Comparison of ENCODE assay signal across 12 cellular contexts in genomic region chr3:12224181-12225147, GRCh38.
A peak's percentile ranks its signal among the peaks of the same experiment; 100 is the strongest.
DNase-seq lines count a peak whose midpoint lies in the region; ATAC-seq and TF ChIP-seq lines count a peak whose summit lies in the region.
"Had no signal": no experiment of that assay in that cellular context is flagged by ENCODE, and none has a peak within 500 bp of the region (broad histone marks: within the 10 kb centered on the region; RNA-seq: fewer than 3 reads in every experiment).

No MANE protein-coding gene starts in this region.

- H3K56ac ChIP-seq in IMR-90 (ENCODE audit: extremely low read depth, insufficient read depth, low read length): no peak overlapping the region

- H3K9ac ChIP-seq in IMR-90 (ENCODE audit: low read depth, low read length) (no peak overlapping the region), endodermal cell (ENCODE audit: extremely low read depth, low read length, poor library complexity, severe bottlenecking) (no peak overlapping the region), liver (ENCODE audit: low read depth in 1 of 2, low read length in 2 of 2) (no peak overlapping the region)

- no peak for TF ChIP-seq RAD21 in IMR-90 (IDR thresholded peaks at IDR 0.05; ENCODE audit: low read length)
- no peak for TF ChIP-seq RAD21 in liver (IDR thresholded peaks at IDR 0.05)

- H3K9me3 Mint-ChIP-seq in endodermal cell: no peaks in the 10 kb centered on the region

- ATAC-seq in IMR-90 (ENCODE audit: low read depth) (no peak), HG03457 (IDR thresholded peaks at IDR 0.05; ENCODE audit: unreplicated experiment) (no peak), HG02678 (IDR thresholded peaks at IDR 0.05; ENCODE audit: unreplicated experiment) (no peak), Right ventricle myocardium inferior (no peak)

- H3K4me1 ChIP-seq in IMR-90 (ENCODE audit: control insufficient read depth, insufficient read depth, low read length) (peaks cover 7% of the 10 kb centered on the region; the same call in 1 of the 2 replicates), endodermal cell (ENCODE audit: control insufficient read depth, insufficient read depth, low read length) (peaks cover 33% of the 10 kb centered on the region), liver (ENCODE audit: control insufficient read depth in 4 of 4, insufficient read depth in 4 of 4, low read length in 3 of 4) (no peaks in the 10 kb centered on the region)
- H3K4me1 ChIP-seq: adrenal gland had no signal

- H3K36me3 ChIP-seq in IMR-90 (ENCODE audit: control insufficient read depth, insufficient read depth, low read length) (no peaks in the 10 kb centered on the region), endodermal cell (ENCODE audit: control insufficient read depth, insufficient read depth, low read length) (no peaks in the 10 kb centered on the region), liver (ENCODE audit: control insufficient read depth in 4 of 4, insufficient read depth in 3 of 4, low read depth in 1 of 4, low read length in 3 of 4) (no peaks in the 10 kb centered on the region)
- H3K36me3 ChIP-seq: adrenal gland had no signal

- H3K18ac ChIP-seq in IMR-90 (ENCODE audit: low read depth, low read length): no peak overlapping the region

- no peak overlapping the region for H2BK20ac ChIP-seq in IMR-90 (ENCODE audit: low read depth, low read length)

- no peak overlapping the region for H3K4me3 ChIP-seq in AG09309 (ENCODE audit: control insufficient read depth, low read depth, low read length)
- no peak overlapping the region for H3K4me3 ChIP-seq in IMR-90 (ENCODE audit: insufficient read depth, low read depth, low read length)
- no peak overlapping the region for H3K4me3 ChIP-seq in endodermal cell (ENCODE audit: low read length)
- H3K4me3 ChIP-seq in liver (ENCODE audit: low read depth in 1 of 3, low read length in 3 of 3): no peak overlapping the region
- H3K4me3 ChIP-seq: adrenal gland had no signal

- H2AFZ ChIP-seq in IMR-90 (replicated peaks; ENCODE audit: low read length, poor library complexity): no peak overlapping the region

- H3K4me1 Mint-ChIP-seq in endodermal cell: peaks cover 60% of the 10 kb centered on the region

- H3K27ac Mint-ChIP-seq in endodermal cell: peak overlapping the region; percentile 80

- no peak overlapping the region for H2BK5ac ChIP-seq in IMR-90 (ENCODE audit: low read depth, low read length, poor library complexity, severe bottlenecking)

- no peak overlapping the region for H3K14ac ChIP-seq in IMR-90 (replicated peaks; ENCODE audit: low read depth, low read length)

- H3K9me3 ChIP-seq in IMR-90 (ENCODE audit: control insufficient read depth, insufficient read depth, low read length) (peaks cover 3% of the 10 kb centered on the region; the same call in 1 of the 2 replicates), endodermal cell (ENCODE audit: control insufficient read depth, low read length) (no peaks in the 10 kb centered on the region), liver (ENCODE audit: control insufficient read depth in 4 of 4, low read length in 3 of 4) (no peaks in the 10 kb centered on the region)
- H3K9me3 ChIP-seq: adrenal gland had no signal

- H3K79me1 ChIP-seq in IMR-90 (ENCODE audit: low read depth in 1 of 2, low read length in 2 of 2): no peaks in the 10 kb centered on the region

- no peak overlapping the region for H3K23ac ChIP-seq in IMR-90 (ENCODE audit: low read depth, low read length)

- no peak for TF ChIP-seq CTCF in AG09309 (IDR thresholded peaks at IDR 0.05; ENCODE audit: control insufficient read depth, insufficient read depth, low read depth, low read length, missing control alignments)
- no peak for TF ChIP-seq CTCF in IMR-90 (conservative IDR thresholded peaks at IDR 0.05; ENCODE audit: low read depth, low read length)
- no peak for TF ChIP-seq CTCF in endodermal cell (conservative IDR thresholded peaks at IDR 0.05)
- no peak for TF ChIP-seq CTCF in liver (IDR thresholded peaks at IDR 0.05; ENCODE audit: low read depth, low read length, missing input control)

- CTCF ChIA-PET in IMR-90 (lab: Yijun Ruan, JAX): interaction anchor here (1.1 kb wide), 1 partner anchor 9 kb away, joined by 3 read pairs; no protein-coding TSS in a partner anchor

- H2BK15ac ChIP-seq in IMR-90 (ENCODE audit: low read depth, low read length): peak overlapping the region; percentile 37; the same call in 1 of the 3 replicates

- no peak overlapping the region for H2AK9ac ChIP-seq in IMR-90 (replicated peaks; ENCODE audit: low read depth, low read length, poor library complexity)

- no peaks in the 10 kb centered on the region for H4K20me1 ChIP-seq in IMR-90 (ENCODE audit: insufficient read depth, low read length)

- peak overlapping the region; percentile 25 for H2AK5ac ChIP-seq in IMR-90 (ENCODE audit: low read depth, low read length)

- H3K4ac ChIP-seq in IMR-90 (ENCODE audit: low read depth, low read length): no peak overlapping the region

- in situ Hi-C loops in IMR-90 (cut with MboI; ENCODE audit: low sequenced_read_pairs): no loop called here

- no peak for TF ChIP-seq POLR2A in IMR-90 (IDR thresholded peaks at IDR 0.05; ENCODE audit: low read depth, low read length)

- H3K27me3 Mint-ChIP-seq in endodermal cell (ENCODE audit: insufficient read depth): no peaks in the 10 kb centered on the region

- no peak overlapping the region for H3K4me2 ChIP-seq in IMR-90 (ENCODE audit: low read depth, low read length)

- no TSS peak for BruUV-seq in IMR-90 (replicated peaks; lab: Mats Ljungman, UMichigan)

- H3K9me1 ChIP-seq in IMR-90 (ENCODE audit: insufficient read depth, low read length): no peaks in the 10 kb centered on the region

- H3K27me3 ChIP-seq in IMR-90 (ENCODE audit: control insufficient read depth, insufficient read depth, low read length) (peaks cover 11% of the 10 kb centered on the region), endodermal cell (ENCODE audit: control insufficient read depth, insufficient read depth, low read length, poor library complexity, severe bottlenecking) (no peaks in the 10 kb centered on the region), liver (ENCODE audit: control insufficient read depth in 4 of 4, insufficient read depth in 4 of 4, low read length in 3 of 4) (peaks cover 0 to 2% (median 0%) of the 10 kb centered on the region in 4 donors)
- H3K27me3 ChIP-seq: adrenal gland had no signal

- dilution Hi-C loops in IMR-90 (cut with HindIII; ENCODE audit: low sequenced_read_pairs, unreplicated experiment): no loop called here

- no peak overlapping the region for H3K27ac ChIP-seq in IMR-90 (ENCODE audit: insufficient read depth, low read length)
- H3K27ac ChIP-seq in endodermal cell (ENCODE audit: low read depth, low read length): no peak overlapping the region
- no peak overlapping the region for H3K27ac ChIP-seq in liver (ENCODE audit: low read depth in 1 of 2, low read length in 2 of 2)
- H3K27ac ChIP-seq: adrenal gland had no signal

- no peak overlapping the region for H4K8ac ChIP-seq in IMR-90 (ENCODE audit: low read depth in 2 of 2, low read length in 2 of 2)

- intact Hi-C loops in IMR-90 (cut with micrococcal nuclease) (no loop called here), Right ventricle myocardium inferior (cut with DNase I) (no loop called here)

- H4K5ac ChIP-seq in IMR-90 (ENCODE audit: low read depth, low read length): no peak overlapping the region

- peak; percentile 40 for DNase-seq in AG09309 (ENCODE audit: low read depth)
- peak; percentile 49 for DNase-seq in IMR-90
- DNase-seq in endodermal cell: peak; percentile 66
- no peak for DNase-seq in NAMALWA (ENCODE audit: low spot score)
- no peak for DNase-seq in Right ventricle myocardium inferior (ENCODE audit: missing footprints)
- DNase-seq: adrenal gland; DMS79; effector memory CD4-positive, alpha-beta T cell; SHP77 had no signal

- H2BK120ac ChIP-seq in IMR-90 (ENCODE audit: low read depth, low read length): no peak overlapping the region

- H4K91ac ChIP-seq in IMR-90 (ENCODE audit: insufficient read depth, low read depth, low read length): no peak overlapping the region

- H3K4me3 Mint-ChIP-seq in endodermal cell: no peak overlapping the region

- H3K36me3 Mint-ChIP-seq in endodermal cell (ENCODE audit: low read depth): no peaks in the 10 kb centered on the region

- POLR2A ChIA-PET in IMR-90 (lab: Charles Lee; ENCODE audit: unreplicated experiment): no interaction called here

- 40% methylated on average over 1 of the region's 14 CpGs; no CpG with 5 or more reads in 1 of the 2 experiments for WGBS in IMR-90 (ENCODE audit: extremely low coverage in 2 of 2, insufficient read length in 1 of 2), 2 experiments
- WGBS in endodermal cell (ENCODE audit: insufficient coverage in 1 of 2, insufficient read length in 1 of 2), 2 experiments: 85 to 91% methylated on average over 7 to 14 of the region's 14 CpGs
- WGBS in liver: 78% methylated on average over 14 of the region's 14 CpGs

TF ChIP-seq in IMR-90, 13 proteins besides CTCF, POLR2A, EP300 and RAD21:
- TF ChIP-seq CEBPB (IDR thresholded peaks at IDR 0.05; ENCODE audit: low read depth, low read length) (no peak), SMC3 (IDR thresholded peaks at IDR 0.05; ENCODE audit: low read depth, low read length) (no peak)

TF ChIP-seq in liver, 16 proteins besides CTCF, POLR2A, EP300 and RAD21 (continues in another document):
- TF ChIP-seq HNF4A (conservative IDR thresholded peaks at IDR 0.05) (peak; percentile 66 to 84), FOXA2 (IDR thresholded peaks at IDR 0.05) (no peak), GABPA (IDR thresholded peaks at IDR 0.05 in 1 of 2, conservative IDR thresholded peaks at IDR 0.05 in 1 of 2) (no peak), SP1 (IDR thresholded peaks at IDR 0.05) (peak; percentile 55), EGR1 (IDR thresholded peaks at IDR 0.05; ENCODE audit: low read depth in 2 of 2) (peak in 1 of 2 donors; percentile 76), RXRA (IDR thresholded peaks at IDR 0.05) (peak in 1 of 2 donors; percentile 41), HNF4G (IDR thresholded peaks at IDR 0.05) (peak; percentile 55), TAF1 (conservative IDR thresholded peaks at IDR 0.05) (no peak), FOXA1 (IDR thresholded peaks at IDR 0.05) (no peak), YY1 (IDR thresholded peaks at IDR 0.05) (no peak)

Comparison
In these comparisons a context has a peak if more than half of its experiments do, and no peak if none do; other contexts are left out.
1. DNase-seq: peak in AG09309 (single experiment), IMR-90 (single experiment) and endodermal cell (single experiment); none in NAMALWA (single experiment) and Right ventricle myocardium inferior (single experiment).